Comparison of ENCODE assay signal across 8 cellular contexts in genomic region chrX:71181558-71181909, GRCh38. TPM values are rescaled to one million over a fixed set of nuclear protein-coding genes. Genes with fewer than 3 reads are reported as not detected.
DNase-seq lines count a peak whose midpoint lies in the region; ATAC-seq and TF ChIP-seq lines count a peak whose summit lies in the region.

No MANE protein-coding gene starts in this region.

- peaks cover 22% of the 10 kb centered on the region for H3K4me1 Mint-ChIP-seq in activated T-helper 1 cell treated with anti-CD3 and anti-CD28 coated beads, Interleukin-12 subunit alpha, Interleukin-12 subunit beta, Interleukin-2, Interleukin-4 antibody, amounts not matched to agents 30 ng/mL and 10 ng/mL and 1 ng/mL, durations not matched to agents 14 hours and 24 hours and 36 hours (ENCODE audit: low read depth)

- H3K27me3 ChIP-seq in gastroesophageal sphincter: no peaks in the 10 kb centered on the region

- WGBS in gastroesophageal sphincter (ENCODE audit: low coverage in 1 of 2), 2 donors: 5 to 39% methylated on average over 5 to 6 of the region's 10 CpGs

- TF ChIP-seq POLR2A in gastroesophageal sphincter (IDR thresholded peaks at IDR 0.05): no peak

- H3K9ac ChIP-seq in ES-I3 (ENCODE audit: low read depth, low read length): peak overlapping the region; percentile 99

- no peak for DNase-seq in LNCaP clone FGC (ENCODE audit: low read depth)
- peak; percentile 29 for DNase-seq in activated T-helper 1 cell treated with anti-CD3 and anti-CD28 coated beads, Interleukin-12 subunit alpha, Interleukin-12 subunit beta, Interleukin-2, Interleukin-4 antibody, amounts not matched to agents 30 ng/mL and 10 ng/mL and 1 ng/mL, durations not matched to agents 14 hours and 24 hours and 36 hours (ENCODE audit: low spot score)
- DNase-seq in skeletal muscle cell (ENCODE audit: low read depth): no peak
- DNase-seq in ureter (ENCODE audit: low spot score): no peak
- DNase-seq in GM19240 (ENCODE audit: insufficient read length, low spot score): no peak

- H3K4me1 ChIP-seq in ES-I3 (ENCODE audit: insufficient read depth, low read length) (peaks cover 21% of the 10 kb centered on the region), gastroesophageal sphincter (peaks cover 0 to 16% (median 5%) of the 10 kb centered on the region in 3 donors)

- peaks cover 10% of the 10 kb centered on the region for H3K36me3 Mint-ChIP-seq in activated T-helper 1 cell treated with anti-CD3 and anti-CD28 coated beads, Interleukin-12 subunit alpha, Interleukin-12 subunit beta, Interleukin-2, Interleukin-4 antibody, amounts not matched to agents 30 ng/mL and 10 ng/mL and 1 ng/mL, durations not matched to agents 14 hours and 24 hours and 36 hours (ENCODE audit: low read depth)

- H3K9me3 Mint-ChIP-seq in activated T-helper 1 cell treated with anti-CD3 and anti-CD28 coated beads, Interleukin-12 subunit alpha, Interleukin-12 subunit beta, Interleukin-2, Interleukin-4 antibody, amounts not matched to agents 30 ng/mL and 10 ng/mL and 1 ng/mL, durations not matched to agents 14 hours and 24 hours and 36 hours: no peaks in the 10 kb centered on the region

- H3K9me3 ChIP-seq in ES-I3 (ENCODE audit: control insufficient read depth, insufficient read depth, low read length) (no peaks in the 10 kb centered on the region), gastroesophageal sphincter (no peaks in the 10 kb centered on the region)

- H3K27ac Mint-ChIP-seq in activated T-helper 1 cell treated with anti-CD3 and anti-CD28 coated beads, Interleukin-12 subunit alpha, Interleukin-12 subunit beta, Interleukin-2, Interleukin-4 antibody, amounts not matched to agents 30 ng/mL and 10 ng/mL and 1 ng/mL, durations not matched to agents 14 hours and 24 hours and 36 hours: peak overlapping the region; percentile 98

- peak overlapping the region; percentile 56 for H3K4me3 ChIP-seq in LNCaP clone FGC (ENCODE audit: low read depth, low read length)
- H3K4me3 ChIP-seq in gastroesophageal sphincter: peak overlapping the region; percentile 52 to 90
- H3K4me3 ChIP-seq in skeletal muscle cell (ENCODE audit: low read depth, low read length): peak overlapping the region; percentile 51

- intact Hi-C loops in activated T-helper 1 cell treated with anti-CD3 and anti-CD28 coated beads, Interleukin-12 subunit alpha, Interleukin-12 subunit beta, Interleukin-2, Interleukin-4 antibody, amounts not matched to agents 30 ng/mL and 10 ng/mL and 1 ng/mL, durations not matched to agents 14 hours and 24 hours and 36 hours (cut with micrococcal nuclease): loop anchor here (5.0 kb wide), 1 partner anchor 441 kb away; no protein-coding TSS in a partner anchor

- peak; percentile 32 for ATAC-seq in GM21737 (IDR thresholded peaks at IDR 0.05; ENCODE audit: unreplicated experiment)
- no peak for ATAC-seq in gastroesophageal sphincter

- TF ChIP-seq CTCF in LNCaP clone FGC (IDR thresholded peaks at IDR 0.05; ENCODE audit: control insufficient read depth, extremely low read depth, insufficient read depth) (no peak), gastroesophageal sphincter (IDR thresholded peaks at IDR 0.05) (no peak)

- peak overlapping the region; percentile 91 for H3K4me3 Mint-ChIP-seq in activated T-helper 1 cell treated with anti-CD3 and anti-CD28 coated beads, Interleukin-12 subunit alpha, Interleukin-12 subunit beta, Interleukin-2, Interleukin-4 antibody, amounts not matched to agents 30 ng/mL and 10 ng/mL and 1 ng/mL, durations not matched to agents 14 hours and 24 hours and 36 hours

- TF ChIP-seq EP300 in gastroesophageal sphincter (IDR thresholded peaks at IDR 0.05): no peak

- peak overlapping the region; percentile 77 to 99 (median 88) for H3K27ac ChIP-seq in gastroesophageal sphincter

- H3K36me3 ChIP-seq in ES-I3 (ENCODE audit: insufficient read depth, low read length): no peaks in the 10 kb centered on the region
- H3K36me3 ChIP-seq in gastroesophageal sphincter: no peaks in the 10 kb centered on the region

- H3K27me3 Mint-ChIP-seq in activated T-helper 1 cell treated with anti-CD3 and anti-CD28 coated beads, Interleukin-12 subunit alpha, Interleukin-12 subunit beta, Interleukin-2, Interleukin-4 antibody, amounts not matched to agents 30 ng/mL and 10 ng/mL and 1 ng/mL, durations not matched to agents 14 hours and 24 hours and 36 hours (ENCODE audit: insufficient read depth): no peaks in the 10 kb centered on the region

RNA-seq across cellular contexts. Expression of gene NLGN3, which starts 36.9 kb away (rescaled TPM):
- 1.1 and 1.6 TPM in 2 replicates for total RNA-seq in activated T-helper 1 cell treated with anti-CD3 and anti-CD28 coated beads, Interleukin-12 subunit alpha, Interleukin-12 subunit beta, Interleukin-2, Interleukin-4 antibody, amounts not matched to agents 30 ng/mL and 10 ng/mL and 1 ng/mL, durations not matched to agents 14 hours and 24 hours and 36 hours
- 1 to 10 TPM; 1.7 to 3.1 (median 2.8) TPM for total RNA-seq in gastroesophageal sphincter
- total RNA-seq in ureter: 1.9 TPM

RNA-seq across cellular contexts. Expression of gene GJB1, which starts 41.5 kb away (rescaled TPM):
- not detected in 2 replicates for total RNA-seq in activated T-helper 1 cell treated with anti-CD3 and anti-CD28 coated beads, Interleukin-12 subunit alpha, Interleukin-12 subunit beta, Interleukin-2, Interleukin-4 antibody, amounts not matched to agents 30 ng/mL and 10 ng/mL and 1 ng/mL, durations not matched to agents 14 hours and 24 hours and 36 hours
- total RNA-seq in gastroesophageal sphincter (not detected), ureter (4.1 TPM)
